In the genomic region with DNA sequence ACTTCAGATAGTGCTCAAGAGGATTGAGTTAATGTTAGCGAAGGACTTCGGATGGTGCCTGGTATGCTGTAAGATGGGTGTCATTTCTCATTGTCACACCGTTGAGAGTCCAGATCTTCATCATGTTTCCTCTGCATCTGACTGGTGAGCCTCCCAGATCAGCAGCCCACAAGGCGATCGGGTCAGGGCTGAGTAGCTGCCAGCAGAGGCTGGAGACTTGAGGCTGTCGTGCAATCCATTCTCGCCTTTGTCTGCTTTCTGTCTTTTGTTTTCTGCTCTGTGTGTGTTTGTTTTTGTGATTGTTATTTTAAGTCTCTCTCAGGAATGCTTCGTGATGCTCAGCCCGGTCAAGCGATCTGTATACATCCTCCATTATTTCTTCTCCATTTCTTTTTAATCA, we compare ENCODE assay signal across 14 cellular contexts.
DNase-seq lines count a peak whose midpoint lies in the region; ATAC-seq and TF ChIP-seq lines count a peak whose summit lies in the region.
"Had no signal": no experiment of that assay in that cellular context is flagged by ENCODE, and none has a peak within 500 bp of the region (broad histone marks: within the 10 kb centered on the region; RNA-seq: fewer than 3 reads in every experiment).

No MANE protein-coding gene starts in this region.

- TF ChIP-seq POLR2A in thyroid gland (IDR thresholded peaks at IDR 0.05): no peak

- WGBS in thyroid gland, 2 donors: 52 to 66% methylated on average over 10 of the region's 10 CpGs

- CTCF ChIA-PET in HEK293 (lab: Yijun Ruan, JAX): interaction anchor here (0.6 to 1.1 kb wide), 2 partner anchors 17 to 161 kb away, joined by 3 to 4 read pairs; no protein-coding TSS in a partner anchor

- H3K9ac ChIP-seq in iPS-20b (ENCODE audit: low read depth, low read length): peak overlapping the region; percentile 1; the same call in 1 of the 2 replicates

- H3K27ac ChIP-seq in HEK293 (ENCODE audit: extremely low read depth, low read depth, low read length) (no peak overlapping the region), iPS-20b (ENCODE audit: low read length) (no peak overlapping the region), thyroid gland (peak overlapping the region in 2 of 3 donors; percentile 76 to 78)

- DNase-seq in astrocyte of the hippocampus (ENCODE audit: low read depth, low spot score) (peak; percentile 33), thyroid gland (peak; percentile 37 to 47)
- DNase-seq: ACHN, DMS79 treated with DMSO at 0.1 percent for 48 hours, GDM1, GOT3, NCI-H1105, NCI-H1694 treated with DMSO at 0.1 percent for 48 hours, SHP77 treated with DMSO at 0.1 percent for 48 hours had no signal

- H3K4me3 ChIP-seq in HEK293 (ENCODE audit: low read depth, low read length) (no peak overlapping the region), iPS-20b (ENCODE audit: low read length) (peak overlapping the region; percentile 31), thyroid gland (replicated peaks in 1 of 3) (no peak overlapping the region)

- POLR2A ChIA-PET in HEK293 (lab: Yijun Ruan, JAX): no interaction called here

- no peak for TF ChIP-seq CTCF in HEK293 (tag by site-specific recombination; IDR thresholded peaks at IDR 0.05)
- TF ChIP-seq CTCF in thyroid gland (IDR thresholded peaks at IDR 0.05): no peak

- H3K36me3 ChIP-seq in HEK293 (ENCODE audit: control insufficient read depth in 2 of 2, insufficient read depth in 1 of 2, low read length in 2 of 2) (no peaks in the 10 kb centered on the region), iPS-20b (ENCODE audit: insufficient read depth, low read depth, low read length) (peaks cover 9% of the 10 kb centered on the region; the same call in 1 of the 2 replicates), thyroid gland (no peaks in the 10 kb centered on the region)

- H3K9me3 ChIP-seq in HEK293 (ENCODE audit: control insufficient read depth, insufficient read depth, low read depth, low read length) (no peaks in the 10 kb centered on the region), iPS-20b (ENCODE audit: insufficient read depth, low read depth, low read length) (no peaks in the 10 kb centered on the region), thyroid gland (no peaks in the 10 kb centered on the region)

- ATAC-seq in HG03460 (IDR thresholded peaks at IDR 0.05; ENCODE audit: unreplicated experiment) (no peak), HG02759 (IDR thresholded peaks at IDR 0.05; ENCODE audit: unreplicated experiment) (no peak), HG03045 (IDR thresholded peaks at IDR 0.05; ENCODE audit: unreplicated experiment) (no peak)

- H3K27me3 ChIP-seq in iPS-20b (ENCODE audit: insufficient read depth, low read length) (no peaks in the 10 kb centered on the region), thyroid gland (no peaks in the 10 kb centered on the region)

- H3K4me1 ChIP-seq in HEK293 (ENCODE audit: control insufficient read depth, insufficient read depth, low read length) (no peaks in the 10 kb centered on the region), iPS-20b (ENCODE audit: insufficient read depth, low read length) (peaks cover 49% of the 10 kb centered on the region), thyroid gland (peaks cover 57 to 69% of the 10 kb centered on the region in 2 donors)

- intact Hi-C loops in thyroid gland (cut with DNase I): no loop called here

TF ChIP-seq in HEK293, 187 proteins besides CTCF, POLR2A, EP300 and RAD21:
- TF ChIP-seq ZNF433 (tag by site-specific recombination; IDR thresholded peaks at IDR 0.05; ENCODE audit: low read depth) (no peak), ZNF785 (tag by site-specific recombination; IDR thresholded peaks at IDR 0.05) (no peak), ZNF596 (tag by site-specific recombination; IDR thresholded peaks at IDR 0.05) (no peak), ZNF701 (tag by site-specific recombination; IDR thresholded peaks at IDR 0.05) (no peak), ATF2 (tag by site-specific recombination; IDR thresholded peaks at IDR 0.05; ENCODE audit: low read depth) (no peak), ZBTB17 (tag by site-specific recombination; IDR thresholded peaks at IDR 0.05) (peak; percentile 46; the same call in 1 of the 2 replicates), ZNF658 (tag by site-specific recombination; IDR thresholded peaks at IDR 0.05) (no peak), ZNF112 (tag by site-specific recombination; IDR thresholded peaks at IDR 0.05) (no peak)

Comparison
In these comparisons a context has a peak if more than half of its experiments do, and no peak if none do; other contexts are left out.
1. H3K27ac ChIP-seq: peak in thyroid gland (2 of 3); none in HEK293 (single experiment) and iPS-20b (single experiment).